23 cellular contexts compared by ENCODE assay signal in genomic region chr16:66462912-66463311, GRCh38. TPM values are rescaled to one million over a fixed set of nuclear protein-coding genes. Genes with fewer than 3 reads are reported as not detected.
"Had no signal": no experiment of that assay in that cellular context is flagged by ENCODE, and none has a peak within 500 bp of the region (broad histone marks: within the 10 kb centered on the region; RNA-seq: fewer than 3 reads in every experiment).

No MANE protein-coding gene starts in this region.

- ATAC-seq: body of pancreas, heart left ventricle, left colon, right lobe of liver had no signal

- DNase-seq: activated CD4-positive, alpha-beta T cell treated with anti-CD3 and anti-CD28 coated beads for 4 hours; activated CD4-positive, alpha-beta T cell treated with anti-CD3 and anti-CD28 coated beads, Interleukin-2, amount 50 U/mL, for 48 hours; activated CD4-positive, CD25-positive, alpha-beta regulatory T cell; activated CD8-positive, alpha-beta memory T cell treated with anti-CD3 and anti-CD28 coated beads, Interleukin-2, amount 50 U/mL, for 48 hours; activated naive CD4-positive, alpha-beta T cell treated with Interleukin-2 at 50 U/mL for 16 hours; activated naive CD8-positive, alpha-beta T cell treated with anti-CD3 and anti-CD28 coated beads for 36 hours; activated T-cell treated with anti-CD3 and anti-CD28 coated beads, Interleukin-2, amount 50 U/mL, for 48 hours; body of pancreas; effector CD4-positive, alpha-beta T cell; heart left ventricle; islet precursor cell; left colon; mesenchymal stem cell; right lobe of liver; small intestine; stimulated activated CD4-positive, alpha-beta T cell treated with anti-CD3 and anti-CD28 coated beads, Interleukin-15, amount 100 ng/mL, for 24 hours; stimulated activated naive CD4-positive, alpha-beta T cell; T-helper 1 cell; T1000; testis had no signal

- H3K27ac ChIP-seq: body of pancreas, cardiac muscle cell, heart left ventricle, right lobe of liver, testis had no signal

- H3K9me3 ChIP-seq: body of pancreas, right lobe of liver, testis had no signal

- H3K27me3 ChIP-seq: body of pancreas, right lobe of liver, testis had no signal

- H3K36me3 ChIP-seq: cardiac muscle cell, heart left ventricle, right lobe of liver had no signal

- H3K4me3 ChIP-seq: body of pancreas, cardiac muscle cell, heart left ventricle, right lobe of liver, testis had no signal

- H3K4me1 ChIP-seq: body of pancreas, heart left ventricle, right lobe of liver, testis had no signal

RNA-seq across cellular contexts. Expression of gene BEAN1, which starts 35.8 kb away (rescaled TPM):
- total RNA-seq: activated CD8-positive, alpha-beta memory T cell treated with anti-CD3 and anti-CD28 coated beads for 36 hours; activated naive CD8-positive, alpha-beta T cell treated with anti-CD3 and anti-CD28 coated beads for 36 hours; body of pancreas; left colon; mononuclear cell had no signal
